In the genomic region with DNA sequence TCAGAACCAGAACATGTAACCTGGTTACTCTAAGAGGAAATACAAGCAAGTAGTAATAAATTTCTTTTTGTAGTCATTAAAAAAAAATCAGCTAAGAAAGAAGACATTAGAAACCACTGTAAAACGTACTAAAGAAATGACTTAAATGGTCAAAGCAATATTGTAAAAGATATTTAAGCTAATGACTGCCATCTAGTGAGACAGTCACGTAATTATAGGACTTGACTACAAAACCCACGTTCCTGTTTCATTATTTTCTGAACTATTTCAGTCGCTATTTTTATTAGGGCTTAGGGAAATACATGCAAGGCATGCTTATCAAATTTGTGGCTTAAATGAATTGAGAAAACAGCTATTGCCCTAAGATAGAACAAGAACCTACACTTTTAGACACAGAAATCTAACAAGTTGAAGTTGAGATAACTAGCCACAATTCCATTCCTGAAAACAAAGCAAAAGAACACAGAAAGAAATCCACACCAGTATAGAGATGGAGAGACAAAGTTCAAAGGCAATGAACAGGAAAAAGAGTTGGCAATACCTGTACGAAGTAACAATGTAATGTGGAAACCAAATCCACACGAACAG, we compare ENCODE assay signal across 9 cellular contexts. TPM values are rescaled to one million over a fixed set of nuclear protein-coding genes. Genes with fewer than 3 reads are reported as not detected.
A peak's percentile ranks its signal among the peaks of the same experiment; 100 is the strongest.
DNase-seq lines count a peak whose midpoint lies in the region; ATAC-seq, FAIRE-seq and TF ChIP-seq lines count a peak whose summit lies in the region.
"Had no signal": no experiment of that assay in that cellular context is flagged by ENCODE, and none has a peak within 500 bp of the region (broad histone marks: within the 10 kb centered on the region; RNA-seq: fewer than 3 reads in every experiment).

No MANE protein-coding gene starts in this region.

- H3K36me3 Mint-ChIP-seq in astrocyte (ENCODE audit: low read depth, unreplicated experiment), result peaks cover 8% of the 10 kb centered on the region
- H3K36me3 Mint-ChIP-seq in activated CD8-positive, alpha-beta memory T cell treated with anti-CD3 and anti-CD28 coated beads, Interleukin-2, amount 10 ng/mL, durations not matched to agents 7 days and 5 days, result peaks cover 31% of the 10 kb centered on the region

- H3K4me2 ChIP-seq in astrocyte (ENCODE audit: low read length), result no peak overlapping the region
- H3K4me2 ChIP-seq in HepG2 (ENCODE audit: low read depth, low read length), result no peak overlapping the region

- H3K4me3 ChIP-seq in astrocyte (ENCODE audit: insufficient read depth, low read depth, low read length) (no peak overlapping the region), HepG2 (replicated peaks in 1 of 3; ENCODE audit: insufficient read depth in 1 of 3, low read depth in 2 of 3, low read length in 3 of 3) (no peak overlapping the region)

- H3K27me3 ChIP-seq in astrocyte (ENCODE audit: insufficient read depth, low read length) (no peaks in the 10 kb centered on the region), HepG2 (ENCODE audit: control insufficient read depth in 1 of 2, insufficient read depth in 2 of 2, low read length in 2 of 2) (no peaks in the 10 kb centered on the region)

- no peak overlapping the region for H2AFZ ChIP-seq in astrocyte (ENCODE audit: low read depth, low read length)
- no peak overlapping the region for H2AFZ ChIP-seq in HepG2 (ENCODE audit: low read length)

- H3K27ac ChIP-seq in astrocyte (ENCODE audit: low read depth, low read length) (no peak overlapping the region), HepG2 (ENCODE audit: extremely low read length, insufficient read depth, low read length) (peak overlapping the region; percentile 3)

- H3K9ac ChIP-seq in astrocyte (ENCODE audit: low read length) (no peak overlapping the region), HepG2 (ENCODE audit: insufficient read depth, low read depth, low read length) (no peak overlapping the region)

- TF ChIP-seq CTCF in astrocyte (IDR thresholded peaks at IDR 0.05; ENCODE audit: insufficient read depth, low read depth, low read length), result peak; percentile 59
- TF ChIP-seq CTCF in HepG2 (CRISPR knock-in tag; IDR thresholded peaks at IDR 0.05), result peak; percentile 63

- TF ChIP-seq RAD21 in HepG2 (CRISPR knock-in tag; IDR thresholded peaks at IDR 0.05), result peak; percentile 36; the same call in 1 of the 2 replicates

- no peaks in the 10 kb centered on the region for H3K27me3 Mint-ChIP-seq in astrocyte (ENCODE audit: low read depth, unreplicated experiment)
- no peaks in the 10 kb centered on the region for H3K27me3 Mint-ChIP-seq in activated CD8-positive, alpha-beta memory T cell treated with anti-CD3 and anti-CD28 coated beads, Interleukin-2, amount 10 ng/mL, durations not matched to agents 7 days and 5 days

- in situ Hi-C loops in HepG2 (cut with HindIII; ENCODE audit: extremely low pct_ligation_motif_present, low pct_unique_long_range_greater_than_20kb), result loop anchor here (5.0 kb wide), 1 partner anchor 124 kb away; no protein-coding TSS in a partner anchor

- peaks cover 2% of the 10 kb centered on the region for H3K4me1 Mint-ChIP-seq in astrocyte (ENCODE audit: low read depth, unreplicated experiment)
- peaks cover 3% of the 10 kb centered on the region for H3K4me1 Mint-ChIP-seq in activated CD8-positive, alpha-beta memory T cell treated with anti-CD3 and anti-CD28 coated beads, Interleukin-2, amount 10 ng/mL, durations not matched to agents 7 days and 5 days

- BruUV-seq in HepG2 (replicated peaks; lab: Mats Ljungman, UMichigan), result no TSS peak

- H3K79me2 ChIP-seq in astrocyte (ENCODE audit: insufficient read depth, low read length) (no peaks in the 10 kb centered on the region), HepG2 (ENCODE audit: insufficient read depth, low read length) (no peaks in the 10 kb centered on the region)

- intact Hi-C loops in HepG2 (cut with micrococcal nuclease; ENCODE audit: unreplicated experiment), result loop anchor here (1.0 to 5.0 kb wide), 3 partner anchors 123 to 559 kb away; no protein-coding TSS in a partner anchor

- POLR2A ChIA-PET in HepG2 (lab: Yijun Ruan, JAX), result interaction anchor here (1.4 kb wide), 1 partner anchor 123 kb away, joined by 3 read pairs; no protein-coding TSS in a partner anchor

- H3K9me3 Mint-ChIP-seq in astrocyte (ENCODE audit: unreplicated experiment), result no peaks in the 10 kb centered on the region
- no peaks in the 10 kb centered on the region for H3K9me3 Mint-ChIP-seq in activated CD8-positive, alpha-beta memory T cell treated with anti-CD3 and anti-CD28 coated beads, Interleukin-2, amount 10 ng/mL, durations not matched to agents 7 days and 5 days (ENCODE audit: low read depth)

- CTCF ChIA-PET in HepG2 (lab: Yijun Ruan, JAX; ENCODE audit: low intra/inter-chr PET ratio, low total read pairs), result interaction anchor here (1.2 to 4.8 kb wide), 2 partner anchors 123 to 130 kb away, joined by 3 to 39 read pairs; no protein-coding TSS in a partner anchor
- CTCF ChIA-PET in activated CD8-positive, alpha-beta memory T cell treated with anti-CD3 and anti-CD28 coated beads, Interleukin-2, amount 10 ng/mL, durations not matched to agents 7 days and 5 days (lab: Charles Lee), result interaction anchor here (1.0 to 2.7 kb wide), 11 partner anchors 9 to 563 kb away, joined by 3 to 12 read pairs (median 4); no protein-coding TSS in a partner anchor

- H3K27ac Mint-ChIP-seq in astrocyte (ENCODE audit: unreplicated experiment), result no peak overlapping the region
- no peak overlapping the region for H3K27ac Mint-ChIP-seq in activated CD8-positive, alpha-beta memory T cell treated with anti-CD3 and anti-CD28 coated beads, Interleukin-2, amount 10 ng/mL, durations not matched to agents 7 days and 5 days

- WGBS in HepG2 (ENCODE audit: low lambda C conversion rate), result 52% methylated on average over 6 of the region's 6 CpGs

- TF ChIP-seq POLR2A in HepG2 (IDR thresholded peaks at IDR 0.05; ENCODE audit: insufficient read depth in 1 of 2, low read depth in 2 of 2, low read length in 2 of 2), result no peak

- H3K9me3 ChIP-seq in astrocyte (ENCODE audit: insufficient read depth, low read depth, low read length) (no peaks in the 10 kb centered on the region), HepG2 (ENCODE audit: low read length) (no peaks in the 10 kb centered on the region)

- DNase-seq in CD1c-positive myeloid dendritic cell (ENCODE audit: extremely low spot score) (peak; percentile 58), NCI-H146 (lab: John Stamatoyannopoulos, UW) (peak; percentile 47), astrocyte (ENCODE audit: low read depth) (peak; percentile 36), HepG2 (ENCODE audit: low spot score) (peak; percentile 45)
- DNase-seq in activated CD8-positive, alpha-beta memory T cell treated with anti-CD3 and anti-CD28 coated beads, Interleukin-2, amount 10 ng/mL, durations not matched to agents 7 days and 5 days, result no peak

- peaks cover 38% of the 10 kb centered on the region for H3K36me3 ChIP-seq in astrocyte (ENCODE audit: insufficient read depth, low read length)
- peaks cover 11 to 66% of the 10 kb centered on the region in 2 experiments for H3K36me3 ChIP-seq in HepG2 (replicated peaks in 1 of 2; ENCODE audit: control insufficient read depth in 1 of 2, insufficient read depth in 2 of 2, low read length in 2 of 2)

- H3K4me1 ChIP-seq in astrocyte (ENCODE audit: insufficient read depth, low read length), result peaks cover 4% of the 10 kb centered on the region
- no peaks in the 10 kb centered on the region for H3K4me1 ChIP-seq in HepG2 (ENCODE audit: insufficient read depth, low read length)

- no peak for TF ChIP-seq EP300 in HepG2 (IDR thresholded peaks at IDR 0.05; ENCODE audit: low read depth in 2 of 2, low read length in 2 of 2)
- TF ChIP-seq EP300 in HepG2 (CRISPR knock-in tag; IDR thresholded peaks at IDR 0.05; ENCODE audit: borderline replicate concordance), result no peak

- FAIRE-seq in astrocyte (lab: Jason Lieb, UNC) (peak; percentile 47), HepG2 (lab: Jason Lieb, UNC) (peak; percentile 37)
- FAIRE-seq: keratinocyte had no signal

- H4K20me1 ChIP-seq in astrocyte (ENCODE audit: insufficient read depth, low read length), result no peaks in the 10 kb centered on the region
- 0 out of 2 replicates have a peak, but pooled peaks cover 3% of the 10 kb centered on the region for H4K20me1 ChIP-seq in HepG2 (ENCODE audit: insufficient read depth, low read length)

- ATAC-seq in GM19372 (IDR thresholded peaks at IDR 0.05; ENCODE audit: low read depth, unreplicated experiment), result peak; percentile 67
- peak; percentile 56 for ATAC-seq in HepG2
- no peak for ATAC-seq in GM19467 (IDR thresholded peaks at IDR 0.05; ENCODE audit: unreplicated experiment)
- ATAC-seq in activated CD8-positive, alpha-beta memory T cell treated with anti-CD3 and anti-CD28 coated beads, Interleukin-2, amount 10 ng/mL, durations not matched to agents 7 days and 5 days, result no peak
- ATAC-seq in HG03139 (IDR thresholded peaks at IDR 0.05; ENCODE audit: unreplicated experiment), result no peak

- H3K4me3 Mint-ChIP-seq in astrocyte (ENCODE audit: unreplicated experiment), result no peak overlapping the region
- no peak overlapping the region for H3K4me3 Mint-ChIP-seq in activated CD8-positive, alpha-beta memory T cell treated with anti-CD3 and anti-CD28 coated beads, Interleukin-2, amount 10 ng/mL, durations not matched to agents 7 days and 5 days

RNA-seq across cellular contexts. Expression of gene ALG5, which starts 17.9 kb away (rescaled TPM):
- 26.3 and 29.5 TPM in 2 replicates for total RNA-seq in astrocyte
- 29.0 and 51.1 TPM in 2 replicates for total RNA-seq in HepG2 (2016; rRNA removed; fragmentation: Illumina TruSeq; extraction: Trizol)
- 23.5 and 24.8 TPM in 2 replicates for total RNA-seq in HepG2 (2016; cell fraction: cytosol; rRNA removed; fragmentation: Illumina TruSeq; extraction: Trizol; ENCODE audit: low read depth)
- 31.0 and 53.0 TPM in 2 replicates for total RNA-seq in HepG2 (2016; cell fraction: insoluble cytoplasmic fraction; rRNA removed; fragmentation: Illumina TruSeq; extraction: Trizol)
- total RNA-seq in HepG2 (2016; cell fraction: membrane; rRNA removed; fragmentation: Illumina TruSeq; extraction: Trizol), result 24.4 and 24.7 TPM in 2 replicates
- total RNA-seq in HepG2 (2016; cell fraction: nucleus; rRNA removed; fragmentation: Illumina TruSeq; extraction: Trizol), result 45.9 and 47.6 TPM in 2 replicates
- 24.5 and 27.8 TPM in 2 replicates for polyA plus RNA-seq in HepG2 (2011; rRNA removed)
- polyA plus RNA-seq in HepG2 (2011; cell fraction: cytosol; rRNA removed), result 10.7 and 18.2 TPM in 2 replicates
- 6.3 and 8.1 TPM in 2 replicates for polyA plus RNA-seq in HepG2 (2011; cell fraction: nucleus; rRNA removed)
- 21.9 and 24.5 TPM in 2 replicates for polyA plus RNA-seq in HepG2 (2012)
- 14.4 and 17.4 TPM in 2 replicates for polyA plus RNA-seq in HepG2 (2016; cell fraction: cytosol; fragmentation: Illumina TruSeq; extraction: Trizol; ENCODE audit: low read depth)
- polyA plus RNA-seq in HepG2 (2016; cell fraction: insoluble cytoplasmic fraction; fragmentation: Illumina TruSeq; extraction: Trizol; ENCODE audit: low read depth), result 25.0 and 27.4 TPM in 2 replicates
- 14.3 and 16.1 TPM in 2 replicates for polyA plus RNA-seq in HepG2 (2016; cell fraction: membrane; fragmentation: Illumina TruSeq; extraction: Trizol; ENCODE audit: low read depth)
- 56.0 and 59.6 TPM in 2 replicates for polyA plus RNA-seq in HepG2 (2016; cell fraction: nucleus; fragmentation: Illumina TruSeq; extraction: Trizol; ENCODE audit: insufficient read depth, low read depth)
- 5.3 and 9.5 TPM in 2 replicates for polyA minus RNA-seq in HepG2 (2011; rRNA and poly(A)+ RNA removed; ENCODE audit: low replicate concordance)
- 6.9 and 12.7 TPM in 2 replicates for polyA minus RNA-seq in HepG2 (2011; cell fraction: cytosol; rRNA and poly(A)+ RNA removed)
- 22.5 and 42.6 TPM in 2 replicates for polyA minus RNA-seq in HepG2 (2011; cell fraction: nucleus; rRNA and poly(A)+ RNA removed)
- 10 to 100 TPM; 27.3 to 33.0 TPM for total RNA-seq in activated CD8-positive, alpha-beta memory T cell treated with anti-CD3 and anti-CD28 coated beads, Interleukin-2, amount 10 ng/mL, durations not matched to agents 7 days and 5 days

RNA-seq across cellular contexts. Expression of gene EXOSC8, which starts 19.3 kb away (rescaled TPM):
- total RNA-seq in astrocyte, result 26.3 and 29.6 TPM in 2 replicates
- 95.8 and 128 TPM in 2 replicates for total RNA-seq in HepG2 (2016; rRNA removed; fragmentation: Illumina TruSeq; extraction: Trizol)
- 30.2 and 32.2 TPM in 2 replicates for total RNA-seq in HepG2 (2016; cell fraction: cytosol; rRNA removed; fragmentation: Illumina TruSeq; extraction: Trizol; ENCODE audit: low read depth)
- total RNA-seq in HepG2 (2016; cell fraction: insoluble cytoplasmic fraction; rRNA removed; fragmentation: Illumina TruSeq; extraction: Trizol), result 93.9 and 124 TPM in 2 replicates
- total RNA-seq in HepG2 (2016; cell fraction: membrane; rRNA removed; fragmentation: Illumina TruSeq; extraction: Trizol), result 32.7 and 38.7 TPM in 2 replicates
- 63.2 and 66.3 TPM in 2 replicates for total RNA-seq in HepG2 (2016; cell fraction: nucleus; rRNA removed; fragmentation: Illumina TruSeq; extraction: Trizol)
- polyA plus RNA-seq in HepG2 (2011; rRNA removed), result 28.2 and 38.6 TPM in 2 replicates
- polyA plus RNA-seq in HepG2 (2011; cell fraction: cytosol; rRNA removed), result 17.6 and 18.4 TPM in 2 replicates
- polyA plus RNA-seq in HepG2 (2011; cell fraction: nucleus; rRNA removed), result 30.3 and 35.7 TPM in 2 replicates
- 40.5 and 59.2 TPM in 2 replicates for polyA plus RNA-seq in HepG2 (2012)
- polyA plus RNA-seq in HepG2 (2016; cell fraction: cytosol; fragmentation: Illumina TruSeq; extraction: Trizol; ENCODE audit: low read depth), result 23.2 and 23.4 TPM in 2 replicates
- polyA plus RNA-seq in HepG2 (2016; cell fraction: insoluble cytoplasmic fraction; fragmentation: Illumina TruSeq; extraction: Trizol; ENCODE audit: low read depth), result 124 and 130 TPM in 2 replicates
- 25.9 and 27.7 TPM in 2 replicates for polyA plus RNA-seq in HepG2 (2016; cell fraction: membrane; fragmentation: Illumina TruSeq; extraction: Trizol; ENCODE audit: low read depth)
- 118 and 135 TPM in 2 replicates for polyA plus RNA-seq in HepG2 (2016; cell fraction: nucleus; fragmentation: Illumina TruSeq; extraction: Trizol; ENCODE audit: insufficient read depth, low read depth)
- polyA minus RNA-seq in HepG2 (2011; rRNA and poly(A)+ RNA removed; ENCODE audit: low replicate concordance), result 7.3 and 17.5 TPM in 2 replicates
- polyA minus RNA-seq in HepG2 (2011; cell fraction: cytosol; rRNA and poly(A)+ RNA removed), result 10.3 and 17.3 TPM in 2 replicates
- 26.2 and 26.4 TPM in 2 replicates for polyA minus RNA-seq in HepG2 (2011; cell fraction: nucleus; rRNA and poly(A)+ RNA removed)
- 100 to 1,000 TPM; 111 to 128 TPM for total RNA-seq in activated CD8-positive, alpha-beta memory T cell treated with anti-CD3 and anti-CD28 coated beads, Interleukin-2, amount 10 ng/mL, durations not matched to agents 7 days and 5 days

Comparison
In these comparisons a context has a peak if more than half of its experiments do, and no peak if none do; other contexts are left out.
1. ATAC-seq: peak in GM19372 (single experiment) and HepG2 (single experiment); none in GM19467 (single experiment), activated CD8-positive, alpha-beta memory T cell treated with anti-CD3 and anti-CD28 coated beads, Interleukin-2, amount 10 ng/mL, durations not matched to agents 7 days and 5 days (single experiment) and HG03139 (single experiment).